ENCODE assay signal across 8 cellular contexts in the genomic region with DNA sequence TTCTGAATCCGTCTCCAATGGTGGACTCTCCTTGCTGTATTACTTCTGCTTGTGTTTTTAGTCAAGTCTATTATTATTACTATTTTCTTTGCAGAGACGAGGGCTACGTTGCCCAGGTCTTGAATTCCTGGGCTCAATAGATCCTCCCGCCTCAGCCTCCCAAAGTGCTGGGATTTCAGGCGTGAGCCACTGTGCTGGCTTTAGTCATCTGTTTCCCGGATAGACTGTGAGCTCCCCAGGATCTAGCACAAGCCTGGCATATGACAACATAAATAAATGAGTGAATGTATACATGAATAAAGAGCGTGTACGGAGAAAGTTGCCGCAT. TPM values are rescaled to one million over a fixed set of nuclear protein-coding genes. Genes with fewer than 3 reads are reported as not detected.
A peak's percentile ranks its signal among the peaks of the same experiment; 100 is the strongest.
DNase-seq lines count a peak whose midpoint lies in the region; ATAC-seq and TF ChIP-seq lines count a peak whose summit lies in the region.

No MANE protein-coding gene starts in this region.

- no peaks in the 10 kb centered on the region for H3K9me3 ChIP-seq in iPS DF 6.9 (ENCODE audit: control insufficient read depth, insufficient read depth, low read length)
- no peaks in the 10 kb centered on the region for H3K9me3 ChIP-seq in stomach

- no peaks in the 10 kb centered on the region for H3K9me3 Mint-ChIP-seq in activated T-cell treated with anti-CD3 and anti-CD28 coated beads, Interleukin-2, amount 50 U/mL, for 72 hours

- H3K4me3 Mint-ChIP-seq in activated T-cell treated with anti-CD3 and anti-CD28 coated beads, Interleukin-2, amount 50 U/mL, for 72 hours = peak overlapping the region; percentile 100

- H3K4me3 ChIP-seq in WI38 (ENCODE audit: low read depth, low read length) (peak overlapping the region; percentile 96), iPS DF 6.9 (ENCODE audit: low read length) (peak overlapping the region; percentile 79; the same call in 1 of the 2 replicates), stomach (peak overlapping the region; percentile 81 to 94 (median 91))

- intact Hi-C loops in stomach (cut with DNase I; ENCODE audit: low total_unique reads) = no loop called here

- no peak for TF ChIP-seq POLR2A in stomach (IDR thresholded peaks at IDR 0.05)

- peaks cover 45% of the 10 kb centered on the region for H3K4me1 Mint-ChIP-seq in activated T-cell treated with anti-CD3 and anti-CD28 coated beads, Interleukin-2, amount 50 U/mL, for 72 hours (ENCODE audit: low read depth)

- H3K36me3 ChIP-seq in iPS DF 6.9 (ENCODE audit: control insufficient read depth, insufficient read depth, low read length) (no peaks in the 10 kb centered on the region), stomach (no peaks in the 10 kb centered on the region)

- ATAC-seq in activated T-cell treated with anti-CD3 and anti-CD28 coated beads, Interleukin-2, amount 50 U/mL, for 72 hours (replicated peaks in 1 of 2) = peak in 1 of 2 donors; percentile 43

- no peak for DNase-seq in activated T-cell treated with anti-CD3 and anti-CD28 coated beads, Interleukin-2, amount 50 U/mL, for 72 hours
- DNase-seq in activated T-cell treated with anti-CD3 and anti-CD28 coated beads, Interleukin-2, amount 50 U/mL, for 48 hours = no peak
- DNase-seq in iPS DF 6.9 (ENCODE audit: low read depth, low spot score) = no peak
- DNase-seq in stomach = no peak
- no peak for DNase-seq in SIG-M5 (lab: John Stamatoyannopoulos, UW)
- DNase-seq in NCI-H146 (lab: John Stamatoyannopoulos, UW) = no peak
- no peak for DNase-seq in NK-92 treated with Interleukin-12 subunit alpha and Interleukin-12 subunit beta, amount 100 ng/mL, for 24 hours (lab: John Stamatoyannopoulos, UW)

- no CpG with 5 or more reads among the region's 9 CpGs for WGBS in iPS DF 6.9 (ENCODE audit: insufficient coverage, insufficient read length)
- WGBS in stomach, 5 donors = 14 to 20% (median 19%) methylated on average over 9 of the region's 9 CpGs

- peaks cover 1 to 6% of the 10 kb centered on the region in 2 donors for H3K36me3 Mint-ChIP-seq in activated T-cell treated with anti-CD3 and anti-CD28 coated beads, Interleukin-2, amount 50 U/mL, for 72 hours (ENCODE audit: insufficient read depth in 2 of 2)

- no peak overlapping the region for H3K27ac ChIP-seq in iPS DF 6.9 (ENCODE audit: low read length)
- peak overlapping the region; percentile 3 to 85 (median 83) for H3K27ac ChIP-seq in stomach

- H3K27ac Mint-ChIP-seq in activated T-cell treated with anti-CD3 and anti-CD28 coated beads, Interleukin-2, amount 50 U/mL, for 72 hours = peak overlapping the region; percentile 95

- no peaks in the 10 kb centered on the region for H3K4me1 ChIP-seq in iPS DF 6.9 (ENCODE audit: control insufficient read depth, insufficient read depth, low read length)
- H3K4me1 ChIP-seq in stomach = peaks cover 11 to 48% (median 33%) of the 10 kb centered on the region in 4 donors

- TF ChIP-seq EP300 in stomach (IDR thresholded peaks at IDR 0.05) = no peak

- H3K27me3 Mint-ChIP-seq in activated T-cell treated with anti-CD3 and anti-CD28 coated beads, Interleukin-2, amount 50 U/mL, for 72 hours (ENCODE audit: low read depth) = no peaks in the 10 kb centered on the region

- no peaks in the 10 kb centered on the region for H3K27me3 ChIP-seq in iPS DF 6.9 (ENCODE audit: control insufficient read depth, insufficient read depth, low read length)
- no peaks in the 10 kb centered on the region for H3K27me3 ChIP-seq in stomach

- TF ChIP-seq CTCF in WI38 (IDR thresholded peaks at IDR 0.05; ENCODE audit: low read depth, low read length) = no peak
- no peak for TF ChIP-seq CTCF in stomach (IDR thresholded peaks at IDR 0.05)

RNA-seq across cellular contexts. Expression of gene DDX46, which starts 0.4 kb away (rescaled TPM):
- 10 to 100 TPM; 81.9 to 93.2 TPM for total RNA-seq in activated T-cell treated with anti-CD3 and anti-CD28 coated beads, Interleukin-2, amount 50 U/mL, for 72 hours
- 10 to 100 TPM; 19.7 to 64.6 (median 53.7) TPM for total RNA-seq in stomach
- 10 to 100 TPM; 10.0 to 17.1 (median 13.8) TPM for polyA plus RNA-seq in stomach

RNA-seq across cellular contexts. Expression of gene CAMLG, which starts 19.8 kb away (rescaled TPM):
- 10 to 100 TPM; 55.0 to 61.9 TPM for total RNA-seq in activated T-cell treated with anti-CD3 and anti-CD28 coated beads, Interleukin-2, amount 50 U/mL, for 72 hours
- total RNA-seq in stomach = 10 to 100 TPM; 14.2 to 46.7 (median 19.4) TPM
- 10 to 100 TPM; 26.3 to 71.0 (median 44.3) TPM for polyA plus RNA-seq in stomach
